Comparison of ENCODE assay signal across 27 cellular contexts in the genomic region with DNA sequence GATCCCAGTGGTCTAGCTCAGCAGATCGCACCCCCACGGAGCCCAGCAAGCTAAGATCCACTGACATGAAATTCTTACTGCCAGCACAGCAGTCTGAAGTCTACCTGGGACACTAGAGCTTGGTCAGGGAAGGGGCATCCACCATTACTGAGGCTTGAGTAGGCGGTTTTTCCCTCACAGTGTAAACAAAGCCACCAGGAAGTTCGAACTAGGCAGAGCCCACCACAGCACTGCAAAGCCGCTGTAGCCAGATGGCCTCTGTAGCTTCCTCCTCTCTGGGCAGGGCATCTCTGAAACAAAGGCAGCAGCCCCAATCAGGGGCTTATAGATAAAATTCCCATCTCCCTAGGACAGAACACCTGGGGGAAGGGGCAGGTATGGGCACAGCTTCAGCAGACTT. TPM values are rescaled to one million over a fixed set of nuclear protein-coding genes. Genes with fewer than 3 reads are reported as not detected.
"Had no signal": no experiment of that assay in that cellular context is flagged by ENCODE, and none has a peak within 500 bp of the region (broad histone marks: within the 10 kb centered on the region; RNA-seq: fewer than 3 reads in every experiment).

No MANE protein-coding gene starts in this region.

- H3K4me3 ChIP-seq: dorsolateral prefrontal cortex, gastrocnemius medialis, lower lobe of right lung, psoas muscle, skin epidermis, spleen, testis, tibial artery, upper lobe of right lung, vagina had no signal

- H3K27ac Mint-ChIP-seq: naive B cell; natural killer cell treated with Interleukin-12 subunit alpha and Interleukin-12 subunit beta and Interleukin-15 and Interleukin-18, amount 100 ng/mL, for 72 hours; stimulated activated memory B cell treated with anti-CD40 and anti-IgM and Interleukin-4, amounts not matched to agents 10 μg/mL and 1 μg/mL and 100 μg/mL, for 72 hours had no signal

- H3K36me3 ChIP-seq: gastrocnemius medialis, lower lobe of right lung, spleen, upper lobe of right lung, vagina had no signal

- H3K36me3 Mint-ChIP-seq: naive B cell; natural killer cell treated with Interleukin-12 subunit alpha and Interleukin-12 subunit beta and Interleukin-15 and Interleukin-18, amount 100 ng/mL, for 72 hours had no signal

- H3K9me3 Mint-ChIP-seq: neural crest cell; stimulated activated memory B cell treated with anti-CD40 and anti-IgM and Interleukin-4, amounts not matched to agents 10 μg/mL and 1 μg/mL and 100 μg/mL, for 72 hours had no signal

- FAIRE-seq: colon, keratinocyte had no signal

- H3K4me1 Mint-ChIP-seq: neural crest cell; stimulated activated memory B cell treated with anti-CD40 and anti-IgM and Interleukin-4, amounts not matched to agents 10 μg/mL and 1 μg/mL and 100 μg/mL, for 72 hours had no signal

- H3K27me3 Mint-ChIP-seq: stimulated activated memory B cell treated with anti-CD40 and anti-IgM and Interleukin-4, amounts not matched to agents 10 μg/mL and 1 μg/mL and 100 μg/mL, for 72 hours had no signal

- H3K4me1 ChIP-seq: lower lobe of right lung, psoas muscle, spleen, testis, upper lobe of right lung, vagina had no signal

- H3K4me3 Mint-ChIP-seq: naive B cell; natural killer cell treated with Interleukin-12 subunit alpha and Interleukin-12 subunit beta and Interleukin-15 and Interleukin-18, amount 100 ng/mL, for 72 hours; neural crest cell; stimulated activated memory B cell treated with anti-CD40 and anti-IgM and Interleukin-4, amounts not matched to agents 10 μg/mL and 1 μg/mL and 100 μg/mL, for 72 hours had no signal

- H3K27ac ChIP-seq: dorsolateral prefrontal cortex, epithelial cell of prostate, gastrocnemius medialis, lower lobe of right lung, psoas muscle, skin epidermis, spleen, testis, tibial artery, upper lobe of right lung, vagina had no signal

- H3K27me3 ChIP-seq: dorsolateral prefrontal cortex, gastrocnemius medialis, spleen, testis, tibial artery, upper lobe of right lung, vagina had no signal

- ATAC-seq: esophagus mucosa; gastrocnemius medialis; left ventricle myocardium superior; lower lobe of right lung; natural killer cell treated with Interleukin-12 subunit alpha and Interleukin-12 subunit beta and Interleukin-15 and Interleukin-18, amount 100 ng/mL, for 72 hours; psoas muscle; right cardiac atrium; stimulated activated memory B cell treated with anti-CD40 and anti-IgM and Interleukin-4, amounts not matched to agents 10 μg/mL and 1 μg/mL and 100 μg/mL, for 72 hours; stimulated activated naive CD8-positive, alpha-beta T cell treated with anti-CD3 and anti-CD28 coated beads, Interleukin-15, Interleukin-2, amounts not matched to agents 100 U/mL and 50 U/mL, for 24 hours; upper lobe of right lung had no signal

- H3K9me3 ChIP-seq: gastrocnemius medialis, testis, upper lobe of right lung, vagina had no signal

- DNase-seq: dorsolateral prefrontal cortex; effector CD4-positive, alpha-beta T cell; foreskin fibroblast; gastrocnemius medialis; head of caudate nucleus; left ventricle myocardium superior; lower lobe of right lung; naive B cell; psoas muscle; spleen; stimulated activated CD4-positive, alpha-beta T cell treated with anti-CD3 and anti-CD28 coated beads, Interleukin-4, amount 100 ng/mL, for 4 hours; stimulated activated naive CD8-positive, alpha-beta T cell treated with anti-CD3 and anti-CD28 coated beads, Interleukin-15, Interleukin-2, amounts not matched to agents 100 U/mL and 50 U/mL, for 24 hours; substantia nigra; testis; tibial artery; upper lobe of right lung had no signal

RNA-seq across cellular contexts. Expression of a gene that starts 18.8 kb away (rescaled TPM):
- total RNA-seq: mononuclear cell had no signal
